Comparison of ENCODE assay signal across 19 cellular contexts in the genomic region with DNA sequence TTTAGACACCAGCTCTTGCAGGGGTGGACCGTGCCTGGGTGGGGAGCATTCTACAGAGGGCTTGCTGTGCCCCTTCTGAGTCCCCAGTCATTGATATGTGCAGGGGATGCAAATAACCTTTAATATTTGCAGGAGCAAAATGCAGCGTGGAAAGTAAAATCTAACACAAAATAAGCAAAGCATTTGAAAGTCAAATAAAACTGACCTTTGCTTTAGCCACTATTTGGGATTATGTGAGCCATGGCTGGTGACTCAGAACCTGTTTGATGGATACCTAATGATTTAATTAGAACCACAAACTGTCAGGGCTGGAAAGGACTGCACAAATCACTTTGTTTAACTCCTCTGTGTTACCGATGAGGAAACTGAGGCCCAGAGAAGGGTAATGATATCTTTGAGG.
A peak's percentile ranks its signal among the peaks of the same experiment; 100 is the strongest.
DNase-seq lines count a peak whose midpoint lies in the region; TF ChIP-seq lines count a peak whose summit lies in the region.
"Had no signal": no experiment of that assay in that cellular context is flagged by ENCODE, and none has a peak within 500 bp of the region (broad histone marks: within the 10 kb centered on the region; RNA-seq: fewer than 3 reads in every experiment).

No MANE protein-coding gene starts in this region.

- H3K4me1 Mint-ChIP-seq in nephron progenitor cell = peaks cover 35% of the 10 kb centered on the region
- H3K4me1 Mint-ChIP-seq in activated naive CD4-positive, alpha-beta T cell treated with anti-CD3 and anti-CD28 coated beads, Interleukin-2, amount 10 ng/mL, durations not matched to agents 7 days and 5 days = no peaks in the 10 kb centered on the region
- H3K4me1 Mint-ChIP-seq: CD14-positive monocyte; CD8-positive, alpha-beta memory T cell had no signal

- H3K36me3 Mint-ChIP-seq in nephron progenitor cell (ENCODE audit: low read depth) = peaks cover 13% of the 10 kb centered on the region
- no peaks in the 10 kb centered on the region for H3K36me3 Mint-ChIP-seq in activated naive CD4-positive, alpha-beta T cell treated with anti-CD3 and anti-CD28 coated beads, Interleukin-2, amount 10 ng/mL, durations not matched to agents 7 days and 5 days
- H3K36me3 Mint-ChIP-seq: CD14-positive monocyte had no signal

- peak overlapping the region; percentile 77 for H3K27ac ChIP-seq in VCaP
- H3K27ac ChIP-seq: 22Rv1, GM23248 had no signal

- no peaks in the 10 kb centered on the region for H3K27me3 Mint-ChIP-seq in nephron progenitor cell (ENCODE audit: low read depth, poor library complexity)
- H3K27me3 Mint-ChIP-seq in activated naive CD4-positive, alpha-beta T cell treated with anti-CD3 and anti-CD28 coated beads, Interleukin-2, amount 10 ng/mL, durations not matched to agents 7 days and 5 days = no peaks in the 10 kb centered on the region
- H3K27me3 Mint-ChIP-seq: CD4-positive, alpha-beta T cell had no signal

- no peak overlapping the region for H3K4me3 Mint-ChIP-seq in nephron progenitor cell
- H3K4me3 Mint-ChIP-seq in activated naive CD4-positive, alpha-beta T cell treated with anti-CD3 and anti-CD28 coated beads, Interleukin-2, amount 10 ng/mL, durations not matched to agents 7 days and 5 days = no peak overlapping the region
- H3K4me3 Mint-ChIP-seq: CD14-positive monocyte; CD4-positive, alpha-beta T cell; CD8-positive, alpha-beta memory T cell; H9 had no signal

- H3K9me3 Mint-ChIP-seq in nephron progenitor cell = peaks cover 15% of the 10 kb centered on the region
- no peaks in the 10 kb centered on the region for H3K9me3 Mint-ChIP-seq in activated naive CD4-positive, alpha-beta T cell treated with anti-CD3 and anti-CD28 coated beads, Interleukin-2, amount 10 ng/mL, durations not matched to agents 7 days and 5 days
- H3K9me3 Mint-ChIP-seq: CD4-positive, alpha-beta T cell; CD8-positive, alpha-beta memory T cell; H9 had no signal

- DNase-seq in DMS53 (lab: John Stamatoyannopoulos, UW) (peak; percentile 43), DMS53 treated with DMSO at 0.1 percent for 48 hours (lab: John Stamatoyannopoulos, UW; ENCODE audit: unreplicated experiment) (no peak), NCI-H526 (lab: John Stamatoyannopoulos, UW) (peak; percentile 41 to 70), nephron progenitor cell (no peak), NCI-H524 (lab: John Stamatoyannopoulos, UW) (no peak), islet precursor cell (no peak)
- DNase-seq in activated naive CD4-positive, alpha-beta T cell treated with anti-CD3 and anti-CD28 coated beads, Interleukin-2, amount 10 ng/mL, durations not matched to agents 7 days and 5 days = no peak
- DNase-seq: ACHN; AML-193; BE2C; CD4-positive, alpha-beta T cell; CD8-positive, alpha-beta memory T cell; DMS 273 treated with DMSO at 0.1 percent for 48 hours; DND-41; GM23248; H9 had no signal

- TF ChIP-seq CTCF in VCaP (conservative IDR thresholded peaks at IDR 0.05) (no peak), nephron progenitor cell (IDR thresholded peaks at IDR 0.05) (no peak)

- CTCF ChIA-PET in activated naive CD4-positive, alpha-beta T cell treated with anti-CD3 and anti-CD28 coated beads, Interleukin-2, amount 10 ng/mL, durations not matched to agents 7 days and 5 days (lab: Charles Lee) = no interaction called here

- H3K27ac Mint-ChIP-seq in nephron progenitor cell = peak overlapping the region; percentile 57
- H3K27ac Mint-ChIP-seq in activated naive CD4-positive, alpha-beta T cell treated with anti-CD3 and anti-CD28 coated beads, Interleukin-2, amount 10 ng/mL, durations not matched to agents 7 days and 5 days = no peak overlapping the region
- H3K27ac Mint-ChIP-seq: CD14-positive monocyte; CD4-positive, alpha-beta T cell; CD8-positive, alpha-beta memory T cell had no signal

Comparison
In these comparisons a context has a peak if more than half of its experiments do, and no peak if none do; other contexts are left out.
1. DNase-seq: peak in DMS53 (single experiment) and NCI-H526 (2 of 2); none in DMS53 treated with DMSO at 0.1 percent for 48 hours (single experiment), nephron progenitor cell (single experiment), NCI-H524 (0 of 2), islet precursor cell (single experiment) and activated naive CD4-positive, alpha-beta T cell treated with anti-CD3 and anti-CD28 coated beads, Interleukin-2, amount 10 ng/mL, durations not matched to agents 7 days and 5 days (single experiment).